In the genomic region with DNA sequence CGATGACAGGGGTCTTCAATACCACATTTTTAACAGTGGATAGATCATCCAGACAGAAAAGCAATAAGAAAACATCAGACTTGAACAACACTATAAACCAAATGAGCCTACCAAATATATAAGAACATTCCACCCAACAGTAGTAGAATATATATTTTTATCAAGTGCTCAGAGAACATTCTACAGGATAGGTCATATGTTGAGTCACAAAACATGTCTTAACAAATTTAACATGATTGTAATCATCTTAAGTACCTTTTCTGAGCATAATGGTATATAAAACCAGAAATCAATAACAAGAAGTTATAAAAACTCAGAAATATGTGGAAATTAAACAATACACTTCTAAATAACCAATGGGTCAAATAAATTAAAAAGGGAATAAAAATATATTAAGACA, we compare ENCODE assay signal across 20 cellular contexts.
DNase-seq lines count a peak whose midpoint lies in the region; ATAC-seq, FAIRE-seq and TF ChIP-seq lines count a peak whose summit lies in the region.
"Had no signal": no experiment of that assay in that cellular context is flagged by ENCODE, and none has a peak within 500 bp of the region (broad histone marks: within the 10 kb centered on the region; RNA-seq: fewer than 3 reads in every experiment).

No MANE protein-coding gene starts in this region.

- POLR2A ChIA-PET in RWPE1 (lab: Yijun Ruan, JAX; ENCODE audit: low non-redundant PET) = no interaction called here

- TF ChIP-seq CTCF in RWPE1 (conservative IDR thresholded peaks at IDR 0.05; ENCODE audit: low read depth) (no peak), bronchial epithelial cell (IDR thresholded peaks at IDR 0.05; ENCODE audit: insufficient read depth, low read length, severe bottlenecking) (no peak)

- CTCF ChIA-PET in RWPE1 (lab: Yijun Ruan, JAX) = no interaction called here

- ATAC-seq in GM18868 (IDR thresholded peaks at IDR 0.05; ENCODE audit: unreplicated experiment) = no peak
- ATAC-seq: GM23338, HCT116 had no signal

- H3K36me3 ChIP-seq in bronchial epithelial cell (ENCODE audit: control insufficient read depth, insufficient read depth, low read length) = no peaks in the 10 kb centered on the region

- H3K27ac ChIP-seq in RWPE1 = no peak overlapping the region

- FAIRE-seq in A204.1 (lab: Jason Lieb, UNC) (peak; percentile 88), bronchial epithelial cell (lab: Jason Lieb, UNC) (no peak)
- FAIRE-seq: GM12891, GM18507, GM19239 had no signal

- H3K4me3 ChIP-seq in bronchial epithelial cell (ENCODE audit: low read depth, low read length) = no peak overlapping the region
- H3K4me3 ChIP-seq: GM23338 had no signal

- DNase-seq in RWPE1 (ENCODE audit: low spot score) = peak; percentile 3
- DNase-seq in bronchial epithelial cell (ENCODE audit: low read depth) = peak; percentile 84
- DNase-seq in iPS-NIHi11 (ENCODE audit: low spot score) = no peak
- DNase-seq in effector CD8-positive, alpha-beta T cell (lab: John Stamatoyannopoulos, UW) = no peak
- DNase-seq: 8988T; C1 segment of cervical spinal cord; Calu3; CD4-positive, alpha-beta memory T cell; COR-L47; DMS53; DMS79 treated with DMSO at 0.1 percent for 48 hours; GF-D8; H9 had no signal

- H3K27me3 ChIP-seq in bronchial epithelial cell (ENCODE audit: control insufficient read depth, insufficient read depth, low read length) = no peaks in the 10 kb centered on the region

Comparison
In these comparisons a context has a peak if more than half of its experiments do, and no peak if none do; other contexts are left out.
1. DNase-seq: peak in RWPE1 (single experiment) and bronchial epithelial cell (single experiment); none in iPS-NIHi11 (single experiment) and effector CD8-positive, alpha-beta T cell (single experiment).